Comparison of ENCODE assay signal across 17 cellular contexts in the genomic region with DNA sequence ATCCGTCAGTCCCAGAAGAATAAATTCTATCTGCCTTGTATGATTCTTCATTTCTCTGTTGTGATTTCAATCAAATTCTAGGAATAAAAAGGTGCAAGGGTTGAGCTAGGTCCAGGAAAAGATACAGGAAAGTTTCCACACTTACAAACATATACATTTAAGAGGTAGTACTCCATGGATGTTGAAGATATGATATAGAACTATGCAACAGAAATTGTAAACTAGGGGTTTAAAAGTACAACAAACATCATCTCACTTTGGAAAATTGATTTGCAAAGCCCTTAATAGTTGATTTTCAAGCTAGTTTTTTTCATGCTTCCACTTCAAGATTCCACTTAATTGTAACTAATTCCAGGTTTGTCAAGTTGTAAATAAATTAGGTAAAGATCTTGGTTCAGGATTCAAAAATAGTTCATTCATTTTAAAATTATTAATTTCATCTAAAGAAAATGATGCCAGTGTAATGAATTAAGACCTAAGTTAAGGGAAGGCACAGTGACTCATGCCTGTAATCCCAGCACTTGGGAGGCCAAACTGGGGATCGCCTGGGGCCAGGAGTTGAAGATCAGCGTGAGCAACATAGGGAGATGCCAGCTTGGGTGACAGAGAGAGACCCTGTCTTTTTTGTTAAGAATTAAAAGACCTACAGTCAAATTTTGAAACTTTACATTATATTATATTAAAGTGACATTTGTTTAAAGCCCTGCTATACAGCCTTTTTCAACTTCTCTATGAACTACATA. TPM values are rescaled to one million over a fixed set of nuclear protein-coding genes. Genes with fewer than 3 reads are reported as not detected.
DNase-seq lines count a peak whose midpoint lies in the region; ATAC-seq and TF ChIP-seq lines count a peak whose summit lies in the region.
"Had no signal": no experiment of that assay in that cellular context is flagged by ENCODE, and none has a peak within 500 bp of the region (broad histone marks: within the 10 kb centered on the region; RNA-seq: fewer than 3 reads in every experiment).

Gene OR6C70 (minus strand): TSS at position 51 of the 743 bp plus-strand sequence. CDS start 0 bp downstream, at position 51.

- DNase-seq in Right ventricle myocardium inferior (ENCODE audit: missing footprints) (peak; percentile 46), left cardiac atrium (no peak), RWPE2 (ENCODE audit: low spot score) (no peak), endodermal cell (peak; percentile 74), A673 (ENCODE audit: low spot score) (no peak), NOMO-1 (lab: John Stamatoyannopoulos, UW; ENCODE audit: unreplicated experiment in 2 of 2) (no peak)
- DNase-seq in CD4-positive, alpha-beta T cell, result no peak
- DNase-seq: 8988T, DMS53, GF-D8, NCI-H2029 treated with DMSO at 0.1 percent for 48 hours, NCI-H524, PC-9, SIG-M5 had no signal

- H3K27ac ChIP-seq in RWPE2 (ENCODE audit: poor library complexity, severe bottlenecking), result no peak within 1 kb of the TSS
- no peak within 1 kb of the TSS for H3K27ac ChIP-seq in endodermal cell (ENCODE audit: low read depth, low read length)
- H3K27ac ChIP-seq in A673 (ENCODE audit: low read depth, low read length, poor library complexity, severe bottlenecking), result no peak within 1 kb of the TSS
- H3K27ac ChIP-seq in CD4-positive, alpha-beta T cell (ENCODE audit: low read depth, low read length), result no peak within 1 kb of the TSS
- H3K27ac ChIP-seq: PC-9 had no signal

- peaks cover 12% of the 10 kb centered on the region for H3K4me1 Mint-ChIP-seq in endodermal cell
- no peaks in the 10 kb centered on the region for H3K4me1 Mint-ChIP-seq in CD4-positive, alpha-beta T cell (ENCODE audit: low read depth)

- POLR2A ChIA-PET in A673 (lab: Charles Lee; ENCODE audit: low non-redundant PET), result no interaction called here
- POLR2A ChIA-PET in CD4-positive, alpha-beta T cell (lab: Charles Lee), result no interaction called here

- no peaks in the 10 kb centered on the region for H3K9me3 ChIP-seq in RWPE2 (ENCODE audit: severe bottlenecking)
- H3K9me3 ChIP-seq in endodermal cell (ENCODE audit: control insufficient read depth, low read length), result no peaks in the 10 kb centered on the region
- no peaks in the 10 kb centered on the region for H3K9me3 ChIP-seq in A673 (ENCODE audit: low read depth, low read length, poor library complexity, severe bottlenecking)
- no peaks in the 10 kb centered on the region for H3K9me3 ChIP-seq in CD4-positive, alpha-beta T cell (ENCODE audit: control insufficient read depth, low read length)

- H3K9me3 Mint-ChIP-seq in endodermal cell, result no peaks in the 10 kb centered on the region
- no peaks in the 10 kb centered on the region for H3K9me3 Mint-ChIP-seq in CD4-positive, alpha-beta T cell

- H3K27me3 ChIP-seq in RWPE2 (ENCODE audit: insufficient read depth, poor library complexity, severe bottlenecking) (peaks cover 21% of the 10 kb centered on the region), endodermal cell (ENCODE audit: control insufficient read depth, insufficient read depth, low read length, poor library complexity, severe bottlenecking) (no peaks in the 10 kb centered on the region), A673 (replicated peaks; ENCODE audit: insufficient read depth, low read depth, low read length, poor library complexity) (peaks cover 66% of the 10 kb centered on the region)
- H3K27me3 ChIP-seq in CD4-positive, alpha-beta T cell (ENCODE audit: control insufficient read depth, insufficient read depth, low read length), result no peaks in the 10 kb centered on the region

- CTCF ChIA-PET in A673 (lab: Charles Lee), result no interaction called here
- CTCF ChIA-PET in CD4-positive, alpha-beta T cell (lab: Charles Lee), result no interaction called here

- H3K27me3 Mint-ChIP-seq in endodermal cell (ENCODE audit: insufficient read depth), result no peaks in the 10 kb centered on the region
- peaks cover 16% of the 10 kb centered on the region for H3K27me3 Mint-ChIP-seq in CD4-positive, alpha-beta T cell

- H3K4me3 Mint-ChIP-seq in endodermal cell, result no peak within 1 kb of the TSS
- no peak within 1 kb of the TSS for H3K4me3 Mint-ChIP-seq in CD4-positive, alpha-beta T cell
- H3K4me3 Mint-ChIP-seq: CD14-positive monocyte had no signal

- H3K9ac ChIP-seq in endodermal cell (ENCODE audit: extremely low read depth, low read length, poor library complexity, severe bottlenecking), result no peak within 1 kb of the TSS

- H3K36me3 Mint-ChIP-seq in endodermal cell (ENCODE audit: low read depth), result no peaks in the 10 kb centered on the region
- H3K36me3 Mint-ChIP-seq in CD4-positive, alpha-beta T cell (ENCODE audit: low read depth), result no peaks in the 10 kb centered on the region

- H3K36me3 ChIP-seq in RWPE2 (ENCODE audit: low read depth) (no peaks in the 10 kb centered on the region), endodermal cell (ENCODE audit: control insufficient read depth, insufficient read depth, low read length) (no peaks in the 10 kb centered on the region), A673 (ENCODE audit: insufficient read depth, low read length, poor library complexity, severe bottlenecking) (no peaks in the 10 kb centered on the region)

- ATAC-seq in Right ventricle myocardium inferior (no peak), left cardiac atrium (no peak), RWPE2 (ENCODE audit: low read depth) (peak; percentile 54; the same call in 1 of the 3 replicates), HG03159 (IDR thresholded peaks at IDR 0.05; ENCODE audit: unreplicated experiment) (no peak)
- ATAC-seq in CD4-positive, alpha-beta T cell (ENCODE audit: poor library complexity), result no peak
- ATAC-seq: HepG2 had no signal

- intact Hi-C loops in Right ventricle myocardium inferior (cut with DNase I) (no loop called here), left cardiac atrium (cut with DNase I) (no loop called here), A673 (cut with micrococcal nuclease; ENCODE audit: unreplicated experiment) (no loop called here)
- intact Hi-C loops in CD4-positive, alpha-beta T cell (cut with DNase I, micrococcal nuclease), result no loop called here

- no TSS peak for BruUV-seq in A673 (replicated peaks; lab: Mats Ljungman, UMichigan)

- H3K4me1 ChIP-seq in RWPE2 (ENCODE audit: insufficient read depth, poor library complexity, severe bottlenecking) (no peaks in the 10 kb centered on the region), endodermal cell (ENCODE audit: control insufficient read depth, insufficient read depth, low read length) (no peaks in the 10 kb centered on the region), A673 (ENCODE audit: insufficient read depth, low read length, poor library complexity, severe bottlenecking) (no peaks in the 10 kb centered on the region)

- H3K27ac Mint-ChIP-seq in endodermal cell, result no peak within 1 kb of the TSS
- H3K27ac Mint-ChIP-seq in CD4-positive, alpha-beta T cell, result no peak within 1 kb of the TSS
- H3K27ac Mint-ChIP-seq: CD14-positive monocyte had no signal

- H3K4me3 ChIP-seq in RWPE2 (ENCODE audit: severe bottlenecking) (no peak within 1 kb of the TSS), endodermal cell (ENCODE audit: low read length) (no peak within 1 kb of the TSS), A673 (ENCODE audit: low read depth, low read length, poor library complexity, severe bottlenecking) (no peak within 1 kb of the TSS)
- H3K4me3 ChIP-seq: PC-9 had no signal

- TF ChIP-seq CTCF in RWPE2 (IDR thresholded peaks at IDR 0.05; ENCODE audit: poor library complexity, severe bottlenecking) (no peak), endodermal cell (conservative IDR thresholded peaks at IDR 0.05) (no peak), A673 (conservative IDR thresholded peaks at IDR 0.05; ENCODE audit: low read depth, low read length) (no peak)
- no peak for TF ChIP-seq CTCF in CD4-positive, alpha-beta T cell (IDR thresholded peaks at IDR 0.05)

- 85 to 100% methylated on average over 1 to 2 of the region's 3 CpGs for WGBS in endodermal cell (ENCODE audit: insufficient coverage in 1 of 2, insufficient read length in 1 of 2), 2 experiments

RNA-seq across cellular contexts. Expression of gene OR6C70, which starts in this region (rescaled TPM):
- not detected for total RNA-seq in Right ventricle myocardium inferior
- total RNA-seq in left cardiac atrium, result not detected
- not detected for total RNA-seq in endodermal cell
- polyA plus RNA-seq in endodermal cell (2013, experiment 1 of 2), result not detected
- polyA plus RNA-seq in endodermal cell (2013, experiment 2 of 2), result not detected
- total RNA-seq in A673 (2021), result not detected in 2 replicates
- total RNA-seq in CD4-positive, alpha-beta T cell, result not detected
- total RNA-seq: HepG2, PC-9 had no signal
- polyA plus RNA-seq: CD14-positive monocyte, HepG2 had no signal

Comparison
In these comparisons a context has a peak if more than half of its experiments do, and no peak if none do; other contexts are left out.
1. Peak in DNase-seq in Right ventricle myocardium inferior; RNA of the gene not detected or under 1 TPM.
2. Peak in DNase-seq in endodermal cell; RNA of the gene not detected or under 1 TPM.